In the genomic region with DNA sequence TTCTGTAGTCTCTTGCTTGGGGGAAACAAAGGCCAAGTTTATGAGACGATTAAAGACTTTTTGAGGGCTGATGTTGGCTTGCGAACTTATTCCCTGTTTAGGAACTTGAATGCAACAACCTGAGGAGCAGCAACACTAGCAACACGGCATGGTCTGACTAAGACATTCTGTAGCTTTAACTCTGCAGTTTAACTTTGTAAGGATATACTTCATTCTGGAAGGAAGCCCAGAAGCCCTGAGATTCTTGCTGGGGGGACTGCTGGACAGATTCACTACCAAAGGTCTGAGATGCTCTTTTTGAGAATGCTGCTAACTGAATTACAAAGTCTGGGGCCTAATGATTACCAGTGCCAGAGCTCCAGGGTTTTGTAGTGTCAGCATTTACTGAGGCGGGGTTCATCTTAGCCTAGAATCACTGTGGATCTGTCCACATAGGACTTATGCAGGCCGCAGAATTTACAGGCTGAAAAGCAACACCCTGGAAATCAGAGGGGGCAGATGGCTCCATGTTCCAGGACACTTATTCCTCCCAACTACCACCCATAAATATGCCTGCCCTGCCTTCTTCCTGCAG, we compare ENCODE assay signal across 15 cellular contexts.
A peak's percentile ranks its signal among the peaks of the same experiment; 100 is the strongest.
DNase-seq lines count a peak whose midpoint lies in the region; ATAC-seq and TF ChIP-seq lines count a peak whose summit lies in the region.
"Had no signal": no experiment of that assay in that cellular context is flagged by ENCODE, and none has a peak within 500 bp of the region (broad histone marks: within the 10 kb centered on the region; RNA-seq: fewer than 3 reads in every experiment).

No MANE protein-coding gene starts in this region.

- TF ChIP-seq CTCF in astrocyte of the spinal cord (IDR thresholded peaks at IDR 0.05; ENCODE audit: low read depth, low read length) (no peak), WTC11 (IDR thresholded peaks at IDR 0.05) (no peak)

- H3K4me1 Mint-ChIP-seq in WTC11: peaks cover 16% of the 10 kb centered on the region

- POLR2A ChIA-PET in WTC11 (lab: Charles Lee): no interaction called here

- DNase-seq in Daoy (ENCODE audit: low read depth) (peak; percentile 17), M059J (ENCODE audit: low read depth) (peak; percentile 62), astrocyte of the spinal cord (ENCODE audit: low read depth, low spot score) (peak; percentile 74), iris pigment epithelial cell (ENCODE audit: low read depth) (peak; percentile 88), WTC11 (ENCODE audit: low spot score) (no peak)
- DNase-seq: C1 segment of cervical spinal cord, DMS 273 treated with DMSO at 0.1 percent for 48 hours, H7, MG63, NCI-H1092, NCI-H146, NCI-H2081 treated with DMSO at 0.1 percent for 48 hours, NCI-H524 had no signal

- H3K9me3 Mint-ChIP-seq in WTC11: peaks cover 11% of the 10 kb centered on the region; the same call in 1 of the 2 replicates

- H3K4me3 ChIP-seq in astrocyte of the spinal cord (ENCODE audit: low read depth, low read length): no peak overlapping the region
- H3K4me3 ChIP-seq: MG63 had no signal

- no peak overlapping the region for H3K27ac Mint-ChIP-seq in WTC11

- no peaks in the 10 kb centered on the region for H3K36me3 Mint-ChIP-seq in WTC11

- in situ Hi-C loops in astrocyte of the spinal cord (cut with HindIII; ENCODE audit: low sequenced_read_pairs): no loop called here

- CTCF ChIA-PET in WTC11 (lab: Charles Lee): no interaction called here

- H3K27me3 Mint-ChIP-seq in WTC11 (ENCODE audit: low read depth): no peaks in the 10 kb centered on the region; the same call in 1 of the 2 replicates

- H3K4me3 Mint-ChIP-seq in WTC11: no peak overlapping the region

- ATAC-seq in HG02610 (IDR thresholded peaks at IDR 0.05; ENCODE audit: unreplicated experiment) (no peak), GM21515 (IDR thresholded peaks at IDR 0.05; ENCODE audit: unreplicated experiment) (no peak), WTC11 (no peak)

TF ChIP-seq in WTC11, 78 proteins besides CTCF, POLR2A, EP300 and RAD21:
- TF ChIP-seq EMX1 (CRISPR knock-in tag; IDR thresholded peaks at IDR 0.05) (no peak), ZNF138 (CRISPR knock-in tag; conservative IDR thresholded peaks at IDR 0.05) (no peak), NFATC4 (CRISPR knock-in tag; IDR thresholded peaks at IDR 0.05) (no peak), IRF2 (CRISPR knock-in tag; IDR thresholded peaks at IDR 0.05; ENCODE audit: borderline replicate concordance, low read depth) (no peak), ZNF671 (CRISPR knock-in tag; IDR thresholded peaks at IDR 0.05) (no peak), CREM (CRISPR knock-in tag; IDR thresholded peaks at IDR 0.05) (no peak), RELA (CRISPR knock-in tag; IDR thresholded peaks at IDR 0.05; ENCODE audit: borderline replicate concordance) (no peak), SMAD3 (CRISPR knock-in tag; IDR thresholded peaks at IDR 0.05; ENCODE audit: borderline replicate concordance) (no peak), ZBTB21 (CRISPR knock-in tag; IDR thresholded peaks at IDR 0.05; ENCODE audit: borderline replicate concordance) (no peak)
- TF ChIP-seq, protein P1, sequence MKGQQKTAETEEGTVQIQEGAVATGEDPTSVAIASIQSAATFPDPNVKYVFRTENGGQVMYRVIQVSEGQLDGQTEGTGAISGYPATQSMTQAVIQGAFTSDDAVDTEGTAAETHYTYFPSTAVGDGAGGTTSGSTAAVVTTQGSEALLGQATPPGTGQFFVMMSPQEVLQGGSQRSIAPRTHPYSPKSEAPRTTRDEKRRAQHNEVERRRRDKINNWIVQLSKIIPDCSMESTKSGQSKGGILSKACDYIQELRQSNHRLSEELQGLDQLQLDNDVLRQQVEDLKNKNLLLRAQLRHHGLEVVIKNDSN (CRISPR knock-in tag; IDR thresholded peaks at IDR 0.05): no peak
- TF ChIP-seq, protein P2, sequence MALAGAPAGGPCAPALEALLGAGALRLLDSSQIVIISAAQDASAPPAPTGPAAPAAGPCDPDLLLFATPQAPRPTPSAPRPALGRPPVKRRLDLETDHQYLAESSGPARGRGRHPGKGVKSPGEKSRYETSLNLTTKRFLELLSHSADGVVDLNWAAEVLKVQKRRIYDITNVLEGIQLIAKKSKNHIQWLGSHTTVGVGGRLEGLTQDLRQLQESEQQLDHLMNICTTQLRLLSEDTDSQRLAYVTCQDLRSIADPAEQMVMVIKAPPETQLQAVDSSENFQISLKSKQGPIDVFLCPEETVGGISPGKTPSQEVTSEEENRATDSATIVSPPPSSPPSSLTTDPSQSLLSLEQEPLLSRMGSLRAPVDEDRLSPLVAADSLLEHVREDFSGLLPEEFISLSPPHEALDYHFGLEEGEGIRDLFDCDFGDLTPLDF (CRISPR knock-in tag; IDR thresholded peaks at IDR 0.05): no peak
- TF ChIP-seq, protein P3, sequence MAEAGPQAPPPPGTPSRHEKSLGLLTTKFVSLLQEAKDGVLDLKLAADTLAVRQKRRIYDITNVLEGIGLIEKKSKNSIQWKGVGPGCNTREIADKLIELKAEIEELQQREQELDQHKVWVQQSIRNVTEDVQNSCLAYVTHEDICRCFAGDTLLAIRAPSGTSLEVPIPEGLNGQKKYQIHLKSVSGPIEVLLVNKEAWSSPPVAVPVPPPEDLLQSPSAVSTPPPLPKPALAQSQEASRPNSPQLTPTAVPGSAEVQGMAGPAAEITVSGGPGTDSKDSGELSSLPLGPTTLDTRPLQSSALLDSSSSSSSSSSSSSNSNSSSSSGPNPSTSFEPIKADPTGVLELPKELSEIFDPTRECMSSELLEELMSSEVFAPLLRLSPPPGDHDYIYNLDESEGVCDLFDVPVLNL (CRISPR knock-in tag; IDR thresholded peaks at IDR 0.05; ENCODE audit: borderline replicate concordance, low read depth): no peak
- TF ChIP-seq, protein P4, sequence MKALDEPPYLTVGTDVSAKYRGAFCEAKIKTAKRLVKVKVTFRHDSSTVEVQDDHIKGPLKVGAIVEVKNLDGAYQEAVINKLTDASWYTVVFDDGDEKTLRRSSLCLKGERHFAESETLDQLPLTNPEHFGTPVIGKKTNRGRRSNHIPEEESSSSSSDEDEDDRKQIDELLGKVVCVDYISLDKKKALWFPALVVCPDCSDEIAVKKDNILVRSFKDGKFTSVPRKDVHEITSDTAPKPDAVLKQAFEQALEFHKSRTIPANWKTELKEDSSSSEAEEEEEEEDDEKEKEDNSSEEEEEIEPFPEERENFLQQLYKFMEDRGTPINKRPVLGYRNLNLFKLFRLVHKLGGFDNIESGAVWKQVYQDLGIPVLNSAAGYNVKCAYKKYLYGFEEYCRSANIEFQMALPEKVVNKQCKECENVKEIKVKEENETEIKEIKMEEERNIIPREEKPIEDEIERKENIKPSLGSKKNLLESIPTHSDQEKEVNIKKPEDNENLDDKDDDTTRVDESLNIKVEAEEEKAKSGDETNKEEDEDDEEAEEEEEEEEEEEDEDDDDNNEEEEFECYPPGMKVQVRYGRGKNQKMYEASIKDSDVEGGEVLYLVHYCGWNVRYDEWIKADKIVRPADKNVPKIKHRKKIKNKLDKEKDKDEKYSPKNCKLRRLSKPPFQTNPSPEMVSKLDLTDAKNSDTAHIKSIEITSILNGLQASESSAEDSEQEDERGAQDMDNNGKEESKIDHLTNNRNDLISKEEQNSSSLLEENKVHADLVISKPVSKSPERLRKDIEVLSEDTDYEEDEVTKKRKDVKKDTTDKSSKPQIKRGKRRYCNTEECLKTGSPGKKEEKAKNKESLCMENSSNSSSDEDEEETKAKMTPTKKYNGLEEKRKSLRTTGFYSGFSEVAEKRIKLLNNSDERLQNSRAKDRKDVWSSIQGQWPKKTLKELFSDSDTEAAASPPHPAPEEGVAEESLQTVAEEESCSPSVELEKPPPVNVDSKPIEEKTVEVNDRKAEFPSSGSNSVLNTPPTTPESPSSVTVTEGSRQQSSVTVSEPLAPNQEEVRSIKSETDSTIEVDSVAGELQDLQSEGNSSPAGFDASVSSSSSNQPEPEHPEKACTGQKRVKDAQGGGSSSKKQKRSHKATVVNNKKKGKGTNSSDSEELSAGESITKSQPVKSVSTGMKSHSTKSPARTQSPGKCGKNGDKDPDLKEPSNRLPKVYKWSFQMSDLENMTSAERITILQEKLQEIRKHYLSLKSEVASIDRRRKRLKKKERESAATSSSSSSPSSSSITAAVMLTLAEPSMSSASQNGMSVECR (CRISPR knock-in tag; IDR thresholded peaks at IDR 0.05; ENCODE audit: borderline replicate concordance): no peak
- TF ChIP-seq, protein P5, sequence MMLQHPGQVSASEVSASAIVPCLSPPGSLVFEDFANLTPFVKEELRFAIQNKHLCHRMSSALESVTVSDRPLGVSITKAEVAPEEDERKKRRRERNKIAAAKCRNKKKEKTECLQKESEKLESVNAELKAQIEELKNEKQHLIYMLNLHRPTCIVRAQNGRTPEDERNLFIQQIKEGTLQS (CRISPR knock-in tag; conservative IDR thresholded peaks at IDR 0.05): no peak
- TF ChIP-seq, protein P6, sequence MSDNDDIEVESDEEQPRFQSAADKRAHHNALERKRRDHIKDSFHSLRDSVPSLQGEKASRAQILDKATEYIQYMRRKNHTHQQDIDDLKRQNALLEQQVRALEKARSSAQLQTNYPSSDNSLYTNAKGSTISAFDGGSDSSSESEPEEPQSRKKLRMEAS (CRISPR knock-in tag; IDR thresholded peaks at IDR 0.05): no peak
